9 cellular contexts compared by ENCODE assay signal in genomic region chr14:28766505-28767238, GRCh38. TPM values are rescaled to one million over a fixed set of nuclear protein-coding genes. Genes with fewer than 3 reads are reported as not detected.
DNase-seq lines count a peak whose midpoint lies in the region; ATAC-seq, FAIRE-seq and TF ChIP-seq lines count a peak whose summit lies in the region.
"Had no signal": no experiment of that assay in that cellular context is flagged by ENCODE, and none has a peak within 500 bp of the region (broad histone marks: within the 10 kb centered on the region; RNA-seq: fewer than 3 reads in every experiment).

TSS of gene FOXG1 (plus strand) at chr14:28766787. CDS start at chr14:28767280, 493 bp downstream.

- no peak within 1 kb of the TSS for H3K27ac Mint-ChIP-seq in activated T-helper 17 cell treated with anti-CD3 and anti-CD28 coated beads, Interleukin-2, amount 50 U/mL, for 72 hours
- peak within 1 kb of the TSS; percentile 37 for H3K27ac Mint-ChIP-seq in type B pancreatic cell

- H3K4me3 Mint-ChIP-seq in activated T-helper 17 cell treated with anti-CD3 and anti-CD28 coated beads, Interleukin-2, amount 50 U/mL, for 72 hours, result peak within 1 kb of the TSS; percentile 42
- peak within 1 kb of the TSS; percentile 90 for H3K4me3 Mint-ChIP-seq in type B pancreatic cell

- H3K4me1 Mint-ChIP-seq in activated T-helper 17 cell treated with anti-CD3 and anti-CD28 coated beads, Interleukin-2, amount 50 U/mL, for 72 hours, result peaks cover 4% of the 10 kb centered on the region
- no peaks in the 10 kb centered on the region for H3K4me1 Mint-ChIP-seq in type B pancreatic cell (ENCODE audit: unreplicated experiment)

- peak within 1 kb of the TSS; percentile 41 for H3K4me3 ChIP-seq in MG63

- DNase-seq in GM12891 (ENCODE audit: insufficient read length, low spot score) (peak; percentile 71), MG63 (peak; percentile 71), islet precursor cell (peak; percentile 83), type B pancreatic cell (ENCODE audit: extremely low spot score, unreplicated experiment) (no peak), cerebellar nuclear complex (lab: John Stamatoyannopoulos, UW) (no peak)

- peaks cover 23% of the 10 kb centered on the region for H3K36me3 Mint-ChIP-seq in activated T-helper 17 cell treated with anti-CD3 and anti-CD28 coated beads, Interleukin-2, amount 50 U/mL, for 72 hours (ENCODE audit: low read depth)
- H3K36me3 Mint-ChIP-seq in type B pancreatic cell, result no peaks in the 10 kb centered on the region

- peak; percentile 20; the same call in 1 of the 2 replicates for TF ChIP-seq POLR2A in GM12891 (IDR thresholded peaks at IDR 0.05; ENCODE audit: low read depth, low read length)

- FAIRE-seq in GM12891 (lab: Jason Lieb, UNC), result no peak

- no peaks in the 10 kb centered on the region for H3K9me3 Mint-ChIP-seq in activated T-helper 17 cell treated with anti-CD3 and anti-CD28 coated beads, Interleukin-2, amount 50 U/mL, for 72 hours
- no peaks in the 10 kb centered on the region for H3K9me3 Mint-ChIP-seq in type B pancreatic cell

- ATAC-seq in activated T-helper 17 cell treated with anti-CD3 and anti-CD28 coated beads, Interleukin-2, amount 50 U/mL, for 72 hours (replicated peaks), result no peak
- ATAC-seq in GM18498 (IDR thresholded peaks at IDR 0.05; ENCODE audit: unreplicated experiment), result no peak
- ATAC-seq in GM21529 (IDR thresholded peaks at IDR 0.05; ENCODE audit: unreplicated experiment), result no peak

- peaks cover 53% of the 10 kb centered on the region for H3K27me3 Mint-ChIP-seq in activated T-helper 17 cell treated with anti-CD3 and anti-CD28 coated beads, Interleukin-2, amount 50 U/mL, for 72 hours
- H3K27me3 Mint-ChIP-seq in type B pancreatic cell, result peaks cover 90% of the 10 kb centered on the region

- H3K9me3 ChIP-seq in MG63, result no peaks in the 10 kb centered on the region

- H3K27me3 ChIP-seq in MG63, result no peaks in the 10 kb centered on the region

- no peak for TF ChIP-seq CTCF in type B pancreatic cell (conservative IDR thresholded peaks at IDR 0.05)

- H3K36me3 ChIP-seq in MG63, result no peaks in the 10 kb centered on the region

TF ChIP-seq in GM12891, 5 proteins besides CTCF, POLR2A, EP300 and RAD21:
- TF ChIP-seq POU2F2 (IDR thresholded peaks at IDR 0.05; ENCODE audit: low read depth, low read length), result no peak
- 0 out of 2 replicates have a peak, but pooled peaks have one; percentile 51 for TF ChIP-seq POLR2AphosphoS5 (IDR thresholded peaks at IDR 0.05; ENCODE audit: low read depth, low read length)
- no peak for TF ChIP-seq PAX5 (IDR thresholded peaks at IDR 0.05; ENCODE audit: insufficient read depth, low read length, severe bottlenecking)
- no peak for TF ChIP-seq SPI1 (IDR thresholded peaks at IDR 0.05; ENCODE audit: low read depth, low read length)
- 0 out of 2 replicates have a peak, but pooled peaks have one; percentile 27 for TF ChIP-seq TAF1 (IDR thresholded peaks at IDR 0.05; ENCODE audit: low read depth, low read length)

RNA-seq across cellular contexts. Expression of gene FOXG1, which starts in this region (rescaled TPM):
- polyA plus RNA-seq in GM12891 (2012; ENCODE audit: low read depth, missing spikeins), result 4.3 TPM
- total RNA-seq in MG63 (2014; rRNA removed; shearing (Covaris generic); ENCODE audit: low replicate concordance), result 0.03 and 0.67 TPM in 2 replicates
- not detected for total RNA-seq in activated T-helper 17 cell treated with anti-CD3 and anti-CD28 coated beads, Interleukin-2, amount 50 U/mL, for 72 hours
- 0.10 and 1.7 TPM in 2 replicates for total RNA-seq in type B pancreatic cell (ENCODE audit: low replicate concordance)
- total RNA-seq: renal cortical epithelial cell had no signal

Comparison
In these comparisons a context has a peak if more than half of its experiments do, and no peak if none do; other contexts are left out.
1. Peak in DNase-seq and H3K4me3 ChIP-seq in MG63; RNA of the gene not detected or under 1 TPM.
2. DNase-seq: peak in GM12891 (single experiment) and islet precursor cell (single experiment); none in type B pancreatic cell (single experiment) and cerebellar nuclear complex (0 of 2).